ENCODE assay signal across 18 cellular contexts in the genomic region with DNA sequence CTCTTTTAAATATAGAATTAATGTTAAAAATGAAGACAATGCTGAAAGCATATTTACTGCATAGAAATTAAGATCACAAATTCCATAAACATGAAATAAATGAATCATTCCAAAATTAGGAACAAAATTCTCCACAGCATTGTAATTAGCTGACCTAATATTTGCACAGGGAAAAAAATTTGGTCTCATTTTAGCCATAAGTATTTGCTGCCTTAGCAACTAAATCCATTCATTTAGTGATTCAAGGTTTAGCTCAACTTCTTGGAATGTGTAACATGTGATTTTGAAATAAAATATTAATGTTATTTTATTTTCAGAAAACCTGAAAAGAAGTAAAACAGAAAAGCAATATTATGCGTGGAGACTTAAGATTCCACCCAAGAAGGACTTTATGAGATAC. TPM values are rescaled to one million over a fixed set of nuclear protein-coding genes. Genes with fewer than 3 reads are reported as not detected.
"Had no signal": no experiment of that assay in that cellular context is flagged by ENCODE, and none has a peak within 500 bp of the region (broad histone marks: within the 10 kb centered on the region; RNA-seq: fewer than 3 reads in every experiment).

No MANE protein-coding gene starts in this region.

- H3K4me1 Mint-ChIP-seq: activated naive CD8-positive, alpha-beta T cell treated with anti-CD3 and anti-CD28 coated beads, Interleukin-2, amount 10 ng/mL, durations not matched to agents 7 days and 5 days; stimulated activated naive CD8-positive, alpha-beta T cell treated with anti-CD3 and anti-CD28 coated beads, Interleukin-15, amount 100 ng/mL, for 72 hours had no signal

- H3K9me3 Mint-ChIP-seq: activated CD4-positive, alpha-beta memory T cell treated with anti-CD3 and anti-CD28 coated beads for 36 hours; activated naive CD8-positive, alpha-beta T cell treated with anti-CD3 and anti-CD28 coated beads, Interleukin-2, amount 10 ng/mL, durations not matched to agents 7 days and 5 days; natural killer cell treated with Interleukin-12 subunit alpha and Interleukin-12 subunit beta and Interleukin-15 and Interleukin-18, amount 100 ng/mL, for 72 hours; stimulated activated naive CD8-positive, alpha-beta T cell treated with anti-CD3 and anti-CD28 coated beads, Interleukin-15, amount 100 ng/mL, for 72 hours had no signal

- H3K27ac Mint-ChIP-seq: activated CD4-positive, alpha-beta memory T cell treated with anti-CD3 and anti-CD28 coated beads for 36 hours; activated naive CD8-positive, alpha-beta T cell treated with anti-CD3 and anti-CD28 coated beads, Interleukin-2, amount 10 ng/mL, durations not matched to agents 7 days and 5 days; natural killer cell treated with Interleukin-12 subunit alpha and Interleukin-12 subunit beta and Interleukin-15 and Interleukin-18, amount 100 ng/mL, for 72 hours; stimulated activated naive CD8-positive, alpha-beta T cell treated with anti-CD3 and anti-CD28 coated beads, Interleukin-15, amount 100 ng/mL, for 72 hours had no signal

- DNase-seq: activated CD4-positive, alpha-beta memory T cell treated with anti-CD3 and anti-CD28 coated beads for 36 hours; activated naive CD8-positive, alpha-beta T cell treated with anti-CD3 and anti-CD28 coated beads, Interleukin-2, amount 10 ng/mL, durations not matched to agents 7 days and 5 days; activated T-cell treated with anti-CD3 and anti-CD28 coated beads, Interleukin-2, amount 50 U/mL, for 48 hours; effector memory CD4-positive, alpha-beta T cell; occipital lobe; psoas muscle; right lobe of liver; stimulated activated CD4-positive, alpha-beta T cell treated with anti-CD3 and anti-CD28 coated beads, Interleukin-15, amount 100 ng/mL, for 24 hours; stimulated activated CD4-positive, alpha-beta T cell treated with anti-CD3 and anti-CD28 coated beads, Interleukin-4, amount 100 ng/mL, for 24 hours; stimulated activated naive CD8-positive, alpha-beta T cell treated with anti-CD3 and anti-CD28 coated beads, Interleukin-15, amount 100 ng/mL, for 72 hours; T-helper 1 cell; tibial artery had no signal

- H3K4me3 Mint-ChIP-seq: activated CD4-positive, alpha-beta memory T cell treated with anti-CD3 and anti-CD28 coated beads for 36 hours; activated naive CD8-positive, alpha-beta T cell treated with anti-CD3 and anti-CD28 coated beads, Interleukin-2, amount 10 ng/mL, durations not matched to agents 7 days and 5 days; natural killer cell treated with Interleukin-12 subunit alpha and Interleukin-12 subunit beta and Interleukin-15 and Interleukin-18, amount 100 ng/mL, for 72 hours; stimulated activated naive CD8-positive, alpha-beta T cell treated with anti-CD3 and anti-CD28 coated beads, Interleukin-15, amount 100 ng/mL, for 72 hours had no signal

- ATAC-seq: left lobe of liver; natural killer cell treated with Interleukin-12 subunit alpha and Interleukin-12 subunit beta and Interleukin-15 and Interleukin-18, amount 100 ng/mL, for 72 hours; psoas muscle; right lobe of liver; stimulated activated naive CD8-positive, alpha-beta T cell treated with anti-CD3 and anti-CD28 coated beads, Interleukin-15, amount 100 ng/mL, for 72 hours had no signal

- H3K4me3 ChIP-seq: ascending aorta, cardiac muscle cell, coronary artery, psoas muscle, right lobe of liver, tibial artery, vagina had no signal

- H3K36me3 Mint-ChIP-seq: activated CD4-positive, alpha-beta memory T cell treated with anti-CD3 and anti-CD28 coated beads for 36 hours; activated naive CD8-positive, alpha-beta T cell treated with anti-CD3 and anti-CD28 coated beads, Interleukin-2, amount 10 ng/mL, durations not matched to agents 7 days and 5 days; natural killer cell treated with Interleukin-12 subunit alpha and Interleukin-12 subunit beta and Interleukin-15 and Interleukin-18, amount 100 ng/mL, for 72 hours had no signal

RNA-seq across cellular contexts. Expression of a gene that starts 25.5 kb away (rescaled TPM):
- total RNA-seq: activated CD4-positive, alpha-beta memory T cell treated with anti-CD3 and anti-CD28 coated beads for 36 hours; activated naive CD8-positive, alpha-beta T cell treated with anti-CD3 and anti-CD28 coated beads, Interleukin-2, amount 10 ng/mL, durations not matched to agents 7 days and 5 days; natural killer cell treated with Interleukin-12 subunit alpha and Interleukin-12 subunit beta and Interleukin-15 and Interleukin-18, amount 100 ng/mL, for 72 hours had no signal
- polyA plus RNA-seq: cardiac muscle cell had no signal
